9 cellular contexts compared by ENCODE assay signal in genomic region chrX:55041514-55041913, GRCh38. TPM values are rescaled to one million over a fixed set of nuclear protein-coding genes. Genes with fewer than 3 reads are reported as not detected.
"Had no signal": no experiment of that assay in that cellular context is flagged by ENCODE, and none has a peak within 500 bp of the region (broad histone marks: within the 10 kb centered on the region; RNA-seq: fewer than 3 reads in every experiment).

No MANE protein-coding gene starts in this region.

- H3K4me3 ChIP-seq: GM12878 had no signal

- ATAC-seq: GM12878 had no signal

- DNase-seq: GDM1, GF-D8 had no signal

- FAIRE-seq: G401.6, GM12878, GM12891, GM12892, GM18507, GM19239 had no signal

RNA-seq across cellular contexts. Expression of gene ALAS2, which starts 10.7 kb away (rescaled TPM):
- total RNA-seq: G401, GM12878 had no signal
- polyA plus RNA-seq: GM12878 had no signal

RNA-seq across cellular contexts. Expression of gene PAGE2B, which starts 33.3 kb away (rescaled TPM):
- total RNA-seq: G401, GM12878 had no signal

RNA-seq across cellular contexts. Expression of gene PAGE2, which starts 47.3 kb away (rescaled TPM):
- total RNA-seq: G401, GM12878 had no signal
